Comparison of ENCODE assay signal across 8 cellular contexts in genomic region chr2:55268288-55268906, GRCh38. TPM values are rescaled to one million over a fixed set of nuclear protein-coding genes. Genes with fewer than 3 reads are reported as not detected.
DNase-seq lines count a peak whose midpoint lies in the region; ATAC-seq and TF ChIP-seq lines count a peak whose summit lies in the region.

No MANE protein-coding gene starts in this region.

- no peaks in the 10 kb centered on the region for H3K9me3 Mint-ChIP-seq in stimulated activated naive CD8-positive, alpha-beta T cell treated with anti-CD3 and anti-CD28 coated beads, Interleukin-15, Interleukin-2, amounts not matched to agents 100 ng/mL and 50 ng/mL, for 24 hours

- peak overlapping the region; percentile 97 for H3K4me3 Mint-ChIP-seq in stimulated activated naive CD8-positive, alpha-beta T cell treated with anti-CD3 and anti-CD28 coated beads, Interleukin-15, Interleukin-2, amounts not matched to agents 100 ng/mL and 50 ng/mL, for 24 hours

- H3K4me1 ChIP-seq in adrenal gland (replicated peaks in 1 of 2) (peaks cover 7 to 17% of the 10 kb centered on the region in 2 donors), thyroid gland (peaks cover 10 to 13% of the 10 kb centered on the region in 2 donors)

- H3K27me3 Mint-ChIP-seq in stimulated activated naive CD8-positive, alpha-beta T cell treated with anti-CD3 and anti-CD28 coated beads, Interleukin-15, Interleukin-2, amounts not matched to agents 100 ng/mL and 50 ng/mL, for 24 hours: no peaks in the 10 kb centered on the region

- intact Hi-C loops in adrenal gland (cut with DNase I): loop anchor here in 1 of 2 donors (10.0 kb wide), 1 partner anchor 156 kb away; no protein-coding TSS in a partner anchor
- intact Hi-C loops in thyroid gland (cut with DNase I): no loop called here

- H3K4me3 ChIP-seq in adrenal gland (peak overlapping the region; percentile 7 to 82 (median 70)), thyroid gland (replicated peaks in 1 of 3) (peak overlapping the region; percentile 28 to 84 (median 68))

- peak overlapping the region; percentile 97 for H3K27ac Mint-ChIP-seq in stimulated activated naive CD8-positive, alpha-beta T cell treated with anti-CD3 and anti-CD28 coated beads, Interleukin-15, Interleukin-2, amounts not matched to agents 100 ng/mL and 50 ng/mL, for 24 hours

- TF ChIP-seq CTCF in adrenal gland (IDR thresholded peaks at IDR 0.05) (no peak), thyroid gland (IDR thresholded peaks at IDR 0.05) (no peak)

- peaks cover 19% of the 10 kb centered on the region for H3K36me3 Mint-ChIP-seq in stimulated activated naive CD8-positive, alpha-beta T cell treated with anti-CD3 and anti-CD28 coated beads, Interleukin-15, Interleukin-2, amounts not matched to agents 100 ng/mL and 50 ng/mL, for 24 hours (ENCODE audit: low read depth)

- H3K36me3 ChIP-seq in adrenal gland (replicated peaks in 1 of 2) (peaks cover 0 to 28% of the 10 kb centered on the region in 2 donors), thyroid gland (peaks cover 4 to 15% of the 10 kb centered on the region in 2 donors)

- DNase-seq in stimulated activated naive CD8-positive, alpha-beta T cell treated with anti-CD3 and anti-CD28 coated beads, Interleukin-15, Interleukin-2, amounts not matched to agents 100 U/mL and 50 U/mL, for 24 hours: no peak
- DNase-seq in adrenal gland (no peak), left lobe of liver (ENCODE audit: low spot score) (no peak), thyroid gland (no peak), hippocampal formation (lab: John Stamatoyannopoulos, UW) (no peak)
- no peak for DNase-seq in effector CD4-positive, alpha-beta T cell

- WGBS in adrenal gland, 4 donors: 12 to 14% (median 13%) methylated on average over 13 of the region's 13 CpGs
- 15% methylated on average over 13 of the region's 13 CpGs for WGBS in thyroid gland, 2 donors

- H3K27ac ChIP-seq in adrenal gland (peak overlapping the region in 4 of 5 donors; percentile 60 to 94 (median 88)), thyroid gland (peak overlapping the region; percentile 37 to 81 (median 72))

- H3K27me3 ChIP-seq in adrenal gland (no peaks in the 10 kb centered on the region), thyroid gland (no peaks in the 10 kb centered on the region)

- no peak for TF ChIP-seq POLR2A in adrenal gland (IDR thresholded peaks at IDR 0.05)
- TF ChIP-seq POLR2A in thyroid gland (IDR thresholded peaks at IDR 0.05): no peak

- no peak for ATAC-seq in stimulated activated naive CD8-positive, alpha-beta T cell treated with anti-CD3 and anti-CD28 coated beads, Interleukin-15, Interleukin-2, amounts not matched to agents 100 U/mL and 50 U/mL, for 24 hours
- ATAC-seq in left lobe of liver (peak; percentile 5), HG03108 (IDR thresholded peaks at IDR 0.05; ENCODE audit: unreplicated experiment) (no peak)

- peaks cover 9% of the 10 kb centered on the region for H3K4me1 Mint-ChIP-seq in stimulated activated naive CD8-positive, alpha-beta T cell treated with anti-CD3 and anti-CD28 coated beads, Interleukin-15, Interleukin-2, amounts not matched to agents 100 ng/mL and 50 ng/mL, for 24 hours (ENCODE audit: low read depth)

- H3K9me3 ChIP-seq in adrenal gland (replicated peaks in 1 of 3): no peaks in the 10 kb centered on the region
- H3K9me3 ChIP-seq in thyroid gland: no peaks in the 10 kb centered on the region

RNA-seq across cellular contexts. Expression of gene MTIF2, which starts 0.6 kb away (rescaled TPM):
- total RNA-seq in adrenal gland: 10 to 100 TPM; 18.2 to 45.8 (median 28.0) TPM
- polyA plus RNA-seq in adrenal gland: 10 to 100 TPM; 21.0 to 46.3 (median 34.7) TPM
- 21.4 TPM for total RNA-seq in left lobe of liver
- total RNA-seq in thyroid gland: 10 to 100 TPM; 19.6 to 33.5 (median 27.8) TPM

RNA-seq across cellular contexts. Expression of gene RPS27A, which starts 35.9 kb away (rescaled TPM):
- total RNA-seq in adrenal gland (1,000 to 10,000 TPM in 1 of 8 donors, 100 to 1,000 TPM in 7; 493 to 1,770 (median 789) TPM), left lobe of liver (239 TPM), thyroid gland (1,000 to 10,000 TPM in 2 of 4 donors, 100 to 1,000 TPM in 2; 529 to 1,905 (median 1,352) TPM)
- 1,000 to 10,000 TPM in 2 of 3 donors, 100 to 1,000 TPM in 1; 835 to 1,338 (median 1,054) TPM for polyA plus RNA-seq in adrenal gland

RNA-seq across cellular contexts. Expression of gene CLHC1, which starts 36.3 kb away (rescaled TPM):
- total RNA-seq in adrenal gland: 10 to 100 TPM in 3 of 8 donors, 1 to 10 TPM in 5; 4.7 to 13.8 (median 7.9) TPM
- polyA plus RNA-seq in adrenal gland: 10 to 100 TPM in 2 of 3 donors, 1 to 10 TPM in 1; 9.8 to 17.8 (median 16.5) TPM
- 3.5 TPM for total RNA-seq in left lobe of liver
- 10 to 100 TPM; 22.7 to 32.1 (median 27.1) TPM for total RNA-seq in thyroid gland
